In the genomic region with DNA sequence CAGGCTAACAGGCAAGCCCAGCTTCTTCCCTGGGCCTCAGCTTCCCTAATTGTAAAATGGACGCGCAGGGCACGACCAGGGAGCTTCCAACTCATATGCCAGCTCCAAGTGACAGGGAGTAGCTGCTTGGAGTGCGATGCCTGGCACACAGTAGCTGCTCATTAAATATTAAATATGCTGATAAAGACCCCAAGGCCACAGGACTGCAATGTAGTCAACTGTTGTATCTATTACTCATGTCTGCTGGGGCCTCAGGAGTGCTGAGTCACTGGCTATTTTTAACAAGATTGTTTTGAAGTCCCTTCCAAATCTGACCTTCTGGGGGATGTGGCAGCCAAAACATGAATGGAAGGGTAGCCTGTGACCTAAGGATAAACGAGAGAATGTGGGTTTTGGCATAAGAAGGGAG, we compare ENCODE assay signal across 9 cellular contexts. TPM values are rescaled to one million over a fixed set of nuclear protein-coding genes. Genes with fewer than 3 reads are reported as not detected.
DNase-seq lines count a peak whose midpoint lies in the region; TF ChIP-seq lines count a peak whose summit lies in the region.
"Had no signal": no experiment of that assay in that cellular context is flagged by ENCODE, and none has a peak within 500 bp of the region (broad histone marks: within the 10 kb centered on the region; RNA-seq: fewer than 3 reads in every experiment).

No MANE protein-coding gene starts in this region.

- WGBS in lower leg skin, 2 donors = 55 to 75% methylated on average over 5 of the region's 5 CpGs

- no peaks in the 10 kb centered on the region for H3K27me3 Mint-ChIP-seq in activated T-helper 1 cell treated with anti-CD3 and anti-CD28 coated beads, Interleukin-12 subunit alpha, Interleukin-12 subunit beta, Interleukin-2, Interleukin-4 antibody, amounts not matched to agents 30 ng/mL and 10 ng/mL and 1 ng/mL, durations not matched to agents 14 hours and 24 hours and 36 hours (ENCODE audit: insufficient read depth)

- H3K4me1 ChIP-seq in left ventricle myocardium inferior = peaks cover 99% of the 10 kb centered on the region
- peaks cover 24 to 97% (median 84%) of the 10 kb centered on the region in 5 donors for H3K4me1 ChIP-seq in subcutaneous abdominal adipose tissue (ENCODE audit: control insufficient read depth in 5 of 5, insufficient read depth in 5 of 5, low read length in 5 of 5)

- H3K27ac Mint-ChIP-seq in activated T-helper 1 cell treated with anti-CD3 and anti-CD28 coated beads, Interleukin-12 subunit alpha, Interleukin-12 subunit beta, Interleukin-2, Interleukin-4 antibody, amounts not matched to agents 30 ng/mL and 10 ng/mL and 1 ng/mL, durations not matched to agents 14 hours and 24 hours and 36 hours = peak overlapping the region; percentile 87

- H3K4me1 Mint-ChIP-seq in activated T-helper 1 cell treated with anti-CD3 and anti-CD28 coated beads, Interleukin-12 subunit alpha, Interleukin-12 subunit beta, Interleukin-2, Interleukin-4 antibody, amounts not matched to agents 30 ng/mL and 10 ng/mL and 1 ng/mL, durations not matched to agents 14 hours and 24 hours and 36 hours (ENCODE audit: low read depth) = peaks cover 80% of the 10 kb centered on the region

- H3K27ac ChIP-seq in left ventricle myocardium inferior (replicated peaks) = peak overlapping the region; percentile 93
- H3K27ac ChIP-seq in subcutaneous abdominal adipose tissue (ENCODE audit: low read depth, low read length) = peak overlapping the region; percentile 98

- no peak overlapping the region for H3K4me3 Mint-ChIP-seq in activated T-helper 1 cell treated with anti-CD3 and anti-CD28 coated beads, Interleukin-12 subunit alpha, Interleukin-12 subunit beta, Interleukin-2, Interleukin-4 antibody, amounts not matched to agents 30 ng/mL and 10 ng/mL and 1 ng/mL, durations not matched to agents 14 hours and 24 hours and 36 hours

- peak overlapping the region; percentile 9 for H3K4me3 ChIP-seq in left ventricle myocardium inferior
- peak overlapping the region in 1 of 5 donors; percentile 42 for H3K4me3 ChIP-seq in subcutaneous abdominal adipose tissue (ENCODE audit: low read depth in 1 of 5, low read length in 5 of 5)
- no peak overlapping the region for H3K4me3 ChIP-seq in lower leg skin (ENCODE audit: low read depth, poor library complexity, severe bottlenecking)

- no peaks in the 10 kb centered on the region for H3K9me3 ChIP-seq in left ventricle myocardium inferior (replicated peaks)
- no peaks in the 10 kb centered on the region for H3K9me3 ChIP-seq in subcutaneous abdominal adipose tissue (ENCODE audit: control insufficient read depth in 5 of 5, low read length in 5 of 5)

- peak overlapping the region in 4 of 5 donors; percentile 21 to 77 (median 75) for H3K9ac ChIP-seq in subcutaneous abdominal adipose tissue (ENCODE audit: low read length in 5 of 5)

- H3K27me3 ChIP-seq in left ventricle myocardium inferior (ENCODE audit: low read depth) = no peaks in the 10 kb centered on the region
- H3K27me3 ChIP-seq in subcutaneous abdominal adipose tissue (ENCODE audit: control insufficient read depth in 5 of 5, insufficient read depth in 4 of 5, low read length in 5 of 5) = no peaks in the 10 kb centered on the region

- intact Hi-C loops in activated T-helper 1 cell treated with anti-CD3 and anti-CD28 coated beads, Interleukin-12 subunit alpha, Interleukin-12 subunit beta, Interleukin-2, Interleukin-4 antibody, amounts not matched to agents 30 ng/mL and 10 ng/mL and 1 ng/mL, durations not matched to agents 14 hours and 24 hours and 36 hours (cut with micrococcal nuclease) = no loop called here
- intact Hi-C loops in left ventricle myocardium inferior (cut with micrococcal nuclease) (no loop called here), lower leg skin (cut with DNase I; ENCODE audit: low total_unique reads) (no loop called here)

- TF ChIP-seq POLR2A in lower leg skin (IDR thresholded peaks at IDR 0.05) = no peak

- H3K9me3 Mint-ChIP-seq in activated T-helper 1 cell treated with anti-CD3 and anti-CD28 coated beads, Interleukin-12 subunit alpha, Interleukin-12 subunit beta, Interleukin-2, Interleukin-4 antibody, amounts not matched to agents 30 ng/mL and 10 ng/mL and 1 ng/mL, durations not matched to agents 14 hours and 24 hours and 36 hours = no peaks in the 10 kb centered on the region

- H3K36me3 Mint-ChIP-seq in activated T-helper 1 cell treated with anti-CD3 and anti-CD28 coated beads, Interleukin-12 subunit alpha, Interleukin-12 subunit beta, Interleukin-2, Interleukin-4 antibody, amounts not matched to agents 30 ng/mL and 10 ng/mL and 1 ng/mL, durations not matched to agents 14 hours and 24 hours and 36 hours (ENCODE audit: low read depth) = peaks cover 58% of the 10 kb centered on the region

- TF ChIP-seq CTCF in left ventricle myocardium inferior (IDR thresholded peaks at IDR 0.05; ENCODE audit: borderline replicate concordance) = no peak
- TF ChIP-seq CTCF in lower leg skin (IDR thresholded peaks at IDR 0.05) = no peak

- DNase-seq in SIG-M5 treated with dmso at 0.1 percent for 504 hours (lab: John Stamatoyannopoulos, UW; ENCODE audit: unreplicated experiment) (peak; percentile 40), SIG-M5 (lab: John Stamatoyannopoulos, UW) (no peak), left ventricle myocardium inferior (no peak), retina (no peak), lower leg skin (ENCODE audit: low spot score in 2 of 2) (no peak)
- no peak for DNase-seq in activated T-helper 1 cell treated with anti-CD3 and anti-CD28 coated beads, Interleukin-12 subunit alpha, Interleukin-12 subunit beta, Interleukin-2, Interleukin-4 antibody, amounts not matched to agents 30 ng/mL and 10 ng/mL and 1 ng/mL, durations not matched to agents 14 hours and 24 hours and 36 hours (ENCODE audit: low spot score)
- DNase-seq in activated CD8-positive, alpha-beta memory T cell treated with anti-CD3 and anti-CD28 coated beads for 24 hours = no peak
- DNase-seq: stimulated activated CD4-positive, alpha-beta T cell treated with anti-CD3 and anti-CD28 coated beads, Interleukin-4, amount 100 ng/mL, for 24 hours had no signal

- H3K36me3 ChIP-seq in left ventricle myocardium inferior (peaks cover 44% of the 10 kb centered on the region), subcutaneous abdominal adipose tissue (ENCODE audit: control insufficient read depth in 5 of 5, insufficient read depth in 5 of 5, low read length in 5 of 5) (peaks cover 0 to 64% (median 62%) of the 10 kb centered on the region in 5 donors)

RNA-seq across cellular contexts. Expression of a gene that starts 17.7 kb away (rescaled TPM):
- 287 and 304 TPM in 2 replicates for total RNA-seq in activated T-helper 1 cell treated with anti-CD3 and anti-CD28 coated beads, Interleukin-12 subunit alpha, Interleukin-12 subunit beta, Interleukin-2, Interleukin-4 antibody, amounts not matched to agents 30 ng/mL and 10 ng/mL and 1 ng/mL, durations not matched to agents 14 hours and 24 hours and 36 hours
- total RNA-seq in left ventricle myocardium inferior (131 TPM), lower leg skin (100 to 1,000 TPM in 1 of 4 donors, 10 to 100 TPM in 3; 91.2 to 123 (median 98.1) TPM)

RNA-seq across cellular contexts. Expression of a gene that starts 42.7 kb away (rescaled TPM):
- total RNA-seq in activated T-helper 1 cell treated with anti-CD3 and anti-CD28 coated beads, Interleukin-12 subunit alpha, Interleukin-12 subunit beta, Interleukin-2, Interleukin-4 antibody, amounts not matched to agents 30 ng/mL and 10 ng/mL and 1 ng/mL, durations not matched to agents 14 hours and 24 hours and 36 hours = not detected in 2 replicates
- 744 TPM for total RNA-seq in left ventricle myocardium inferior
- 100 to 1,000 TPM; 399 to 695 (median 446) TPM for total RNA-seq in lower leg skin

Comparison
In these comparisons a context has a peak if more than half of its experiments do, and no peak if none do; other contexts are left out.
1. RNA of a gene that starts 42.7 kb away (total RNA-seq): 744 TPM in left ventricle myocardium inferior (single experiment) and 399 to 695 TPM in lower leg skin; not detected in activated T-helper 1 cell treated with anti-CD3 and anti-CD28 coated beads, Interleukin-12 subunit alpha, Interleukin-12 subunit beta, Interleukin-2, Interleukin-4 antibody, amounts not matched to agents 30 ng/mL and 10 ng/mL and 1 ng/mL, durations not matched to agents 14 hours and 24 hours and 36 hours; every median in the first group is over 100 times any median in the second.